ENCODE assay signal across 28 cellular contexts in genomic region chr12:119797090-119797489, GRCh38.
"Had no signal": no experiment of that assay in that cellular context is flagged by ENCODE, and none has a peak within 500 bp of the region (broad histone marks: within the 10 kb centered on the region; RNA-seq: fewer than 3 reads in every experiment).

No MANE protein-coding gene starts in this region.

- ATAC-seq: activated CD4-positive, alpha-beta T cell treated with anti-CD3 and anti-CD28 coated beads for 36 hours; activated CD8-positive, alpha-beta memory T cell treated with anti-CD3 and anti-CD28 coated beads, Interleukin-2, amount 10 ng/mL, durations not matched to agents 7 days and 5 days; activated CD8-positive, alpha-beta T cell treated with anti-CD3 and anti-CD28 coated beads, Interleukin-2, amount 10 ng/mL, durations not matched to agents 7 days and 5 days; activated naive CD4-positive, alpha-beta T cell treated with anti-CD3 and anti-CD28 coated beads, Interleukin-2, amount 50 U/mL, for 72 hours; activated T-cell treated with anti-CD3 and anti-CD28 coated beads, Interleukin-2, amount 50 U/mL, for 72 hours; body of pancreas; esophagus mucosa; T-helper 17 cell had no signal

- H3K9me3 ChIP-seq: body of pancreas had no signal

- H3K27ac ChIP-seq: body of pancreas had no signal

- DNase-seq: activated CD4-positive, alpha-beta memory T cell treated with anti-CD3 and anti-CD28 coated beads for 36 hours; activated CD4-positive, alpha-beta T cell treated with anti-CD3 and anti-CD28 coated beads for 36 hours; activated CD4-positive, alpha-beta T cell treated with anti-CD3 and anti-CD28 coated beads, Interleukin-2, amount 10 ng/mL, durations not matched to agents 24 days and 14 days; activated CD4-positive, CD25-positive, alpha-beta regulatory T cell; activated CD4-positive, CD25-positive, alpha-beta regulatory T cell treated with anti-CD3 and anti-CD28 coated beads, Interleukin-2, amount 50 U/mL, for 72 hours; activated CD8-positive, alpha-beta memory T cell treated with anti-CD3 and anti-CD28 coated beads, Interleukin-2, amount 10 ng/mL, durations not matched to agents 7 days and 5 days; activated CD8-positive, alpha-beta memory T cell treated with anti-CD3 and anti-CD28 coated beads, Interleukin-2, amount 50 U/mL, for 4 hours; activated CD8-positive, alpha-beta T cell treated with anti-CD3 and anti-CD28 coated beads, Interleukin-2, amount 10 ng/mL, durations not matched to agents 7 days and 5 days; activated gamma-delta T cell; activated naive CD4-positive, alpha-beta T cell; activated naive CD4-positive, alpha-beta T cell treated with anti-CD3 and anti-CD28 coated beads, Interleukin-2, amount 10 ng/mL, durations not matched to agents 7 days and 5 days; activated naive CD8-positive, alpha-beta T cell treated with anti-CD3 and anti-CD28 coated beads, Interleukin-2, amount 10 ng/mL, durations not matched to agents 7 days and 5 days; activated T-cell treated with anti-CD3 and anti-CD28 coated beads, Interleukin-2, amount 50 U/mL, for 1 hour; activated T-cell treated with anti-CD3 and anti-CD28 coated beads, Interleukin-2, amount 50 U/mL, for 72 hours; amniotic stem cell; aorta; body of pancreas; caudate nucleus; cortex of kidney; dermis blood vessel endothelial cell; effector memory CD4-positive, alpha-beta T cell; endodermal cell; foreskin fibroblast; T-helper 1 cell; T-helper 17 cell; T1000 had no signal

- H3K4me3 ChIP-seq: body of pancreas had no signal

- H3K27me3 ChIP-seq: body of pancreas had no signal
